In the genomic region with DNA sequence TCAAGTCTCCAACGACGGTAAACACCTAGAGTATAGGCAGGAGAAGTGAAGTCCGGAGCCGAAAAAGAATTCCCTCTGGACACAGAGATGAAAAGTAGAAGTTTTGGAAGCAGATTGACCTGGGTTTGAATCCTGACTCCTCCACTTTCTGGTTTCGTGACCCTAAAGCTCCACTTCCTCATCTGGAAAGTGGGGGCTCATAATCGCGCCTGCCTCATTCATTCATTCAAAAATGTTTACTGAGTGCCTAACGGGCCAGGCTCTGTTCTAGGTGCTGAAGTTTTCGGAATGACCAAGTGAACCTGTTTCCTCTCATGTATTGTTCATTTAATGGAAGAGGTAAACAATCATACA, we compare ENCODE assay signal across 8 cellular contexts. TPM values are rescaled to one million over a fixed set of nuclear protein-coding genes. Genes with fewer than 3 reads are reported as not detected.
DNase-seq lines count a peak whose midpoint lies in the region; ATAC-seq and TF ChIP-seq lines count a peak whose summit lies in the region.

No MANE protein-coding gene starts in this region.

- CTCF ChIA-PET in IMR-90 (lab: Yijun Ruan, JAX), result no interaction called here

- H2BK15ac ChIP-seq in IMR-90 (ENCODE audit: low read depth, low read length), result no peak overlapping the region
- H2BK15ac ChIP-seq in mesendoderm (replicated peaks; ENCODE audit: low read depth), result no peak overlapping the region

- H3K27ac Mint-ChIP-seq in activated naive CD8-positive, alpha-beta T cell treated with anti-CD3 and anti-CD28 coated beads, Interleukin-2, amount 10 ng/mL, durations not matched to agents 7 days and 5 days, result peak overlapping the region; percentile 68

- no peaks in the 10 kb centered on the region for H3K79me2 ChIP-seq in mesendoderm (ENCODE audit: control insufficient read depth, insufficient read depth, low read length)

- H2AK9ac ChIP-seq in IMR-90 (replicated peaks; ENCODE audit: low read depth, low read length, poor library complexity), result no peak overlapping the region

- H3K4ac ChIP-seq in IMR-90 (ENCODE audit: low read depth, low read length) (no peak overlapping the region), mesendoderm (ENCODE audit: low read depth, low read length) (no peak overlapping the region)

- H3K14ac ChIP-seq in IMR-90 (replicated peaks; ENCODE audit: low read depth, low read length), result no peak overlapping the region

- BruUV-seq in IMR-90 (replicated peaks; lab: Mats Ljungman, UMichigan), result no TSS peak

- no peaks in the 10 kb centered on the region for H3K36me3 Mint-ChIP-seq in activated naive CD8-positive, alpha-beta T cell treated with anti-CD3 and anti-CD28 coated beads, Interleukin-2, amount 10 ng/mL, durations not matched to agents 7 days and 5 days

- TF ChIP-seq POLR2A in IMR-90 (IDR thresholded peaks at IDR 0.05; ENCODE audit: low read depth, low read length) (no peak), uterus (IDR thresholded peaks at IDR 0.05) (no peak)

- ATAC-seq in IMR-90 (ENCODE audit: low read depth), result no peak
- ATAC-seq in activated naive CD8-positive, alpha-beta T cell treated with anti-CD3 and anti-CD28 coated beads, Interleukin-2, amount 10 ng/mL, durations not matched to agents 7 days and 5 days (ENCODE audit: low read depth), result no peak
- ATAC-seq in HG02571 (IDR thresholded peaks at IDR 0.05; ENCODE audit: unreplicated experiment), result no peak

- H4K5ac ChIP-seq in IMR-90 (ENCODE audit: low read depth, low read length), result no peak overlapping the region
- H4K5ac ChIP-seq in mesendoderm (ENCODE audit: low read length), result no peak overlapping the region

- H3K9me1 ChIP-seq in IMR-90 (ENCODE audit: insufficient read depth, low read length), result no peaks in the 10 kb centered on the region

- H2BK5ac ChIP-seq in IMR-90 (ENCODE audit: low read depth, low read length, poor library complexity, severe bottlenecking) (no peak overlapping the region), mesendoderm (ENCODE audit: low read length) (no peak overlapping the region)

- H2AFZ ChIP-seq in IMR-90 (replicated peaks; ENCODE audit: low read length, poor library complexity), result peak overlapping the region; percentile 84

- H3K9me3 ChIP-seq in IMR-90 (ENCODE audit: control insufficient read depth, insufficient read depth, low read length), result no peaks in the 10 kb centered on the region
- no peaks in the 10 kb centered on the region for H3K9me3 ChIP-seq in uterus

- in situ Hi-C loops in IMR-90 (cut with MboI; ENCODE audit: low sequenced_read_pairs), result loop anchor here (10.0 kb wide), 1 partner anchor 122 kb away; no protein-coding TSS in a partner anchor

- H3K79me1 ChIP-seq in IMR-90 (ENCODE audit: low read depth in 1 of 2, low read length in 2 of 2) (0 out of 4 replicates have a peak, but pooled peaks cover 0 to 5% of the 10 kb centered on the region in 2 experiments), mesendoderm (ENCODE audit: low read length) (no peaks in the 10 kb centered on the region)

- H3K4me3 Mint-ChIP-seq in activated naive CD8-positive, alpha-beta T cell treated with anti-CD3 and anti-CD28 coated beads, Interleukin-2, amount 10 ng/mL, durations not matched to agents 7 days and 5 days, result peak overlapping the region; percentile 82

- dilution Hi-C loops in IMR-90 (cut with HindIII; ENCODE audit: low sequenced_read_pairs, unreplicated experiment), result no loop called here

- DNase-seq in AG10803 (ENCODE audit: low read depth) (no peak), IMR-90 (no peak), mesendoderm (no peak), HK-2 (ENCODE audit: unreplicated experiment) (no peak), uterus (no peak), putamen (ENCODE audit: low spot score) (no peak)
- DNase-seq in activated naive CD8-positive, alpha-beta T cell treated with anti-CD3 and anti-CD28 coated beads, Interleukin-2, amount 10 ng/mL, durations not matched to agents 7 days and 5 days, result no peak

- POLR2A ChIA-PET in IMR-90 (lab: Charles Lee; ENCODE audit: unreplicated experiment), result no interaction called here
- POLR2A ChIA-PET in activated naive CD8-positive, alpha-beta T cell treated with anti-CD3 and anti-CD28 coated beads, Interleukin-2, amount 10 ng/mL, durations not matched to agents 7 days and 5 days (lab: Charles Lee), result interaction anchor here (0.6 to 1.4 kb wide), 7 partner anchors 18 to 177 kb away, joined by 3 to 6 read pairs (median 3); partner anchors contain the start of genes QPCTL and SNRPD2

- H4K8ac ChIP-seq in IMR-90 (ENCODE audit: low read depth in 2 of 2, low read length in 2 of 2), result peak overlapping the region; percentile 11 to 19; a peak in 1 of 4 replicates
- H4K8ac ChIP-seq in mesendoderm (ENCODE audit: low read depth, low read length), result no peak overlapping the region

- H3K18ac ChIP-seq in IMR-90 (ENCODE audit: low read depth, low read length), result no peak overlapping the region
- H3K18ac ChIP-seq in mesendoderm (ENCODE audit: low read length), result no peak overlapping the region

- intact Hi-C loops in IMR-90 (cut with micrococcal nuclease), result no loop called here
- intact Hi-C loops in uterus (cut with DNase I; ENCODE audit: low total_unique reads), result no loop called here

- no peak for TF ChIP-seq CTCF in AG10803 (conservative IDR thresholded peaks at IDR 0.05; ENCODE audit: low read length)
- no peak for TF ChIP-seq CTCF in IMR-90 (conservative IDR thresholded peaks at IDR 0.05; ENCODE audit: low read depth, low read length)
- TF ChIP-seq CTCF in uterus (IDR thresholded peaks at IDR 0.05), result no peak

- H3K56ac ChIP-seq in IMR-90 (ENCODE audit: extremely low read depth, insufficient read depth, low read length), result no peak overlapping the region
- H3K56ac ChIP-seq in mesendoderm (ENCODE audit: low read length), result no peak overlapping the region

- H2AK5ac ChIP-seq in IMR-90 (ENCODE audit: low read depth, low read length), result no peak overlapping the region
- no peak overlapping the region for H2AK5ac ChIP-seq in mesendoderm (ENCODE audit: low read length)

- no peak overlapping the region for H4K91ac ChIP-seq in IMR-90 (ENCODE audit: insufficient read depth, low read depth, low read length)

- H3K4me3 ChIP-seq in AG10803 (ENCODE audit: low read length) (peak overlapping the region; percentile 62), IMR-90 (ENCODE audit: insufficient read depth, low read depth, low read length) (peak overlapping the region; percentile 48), mesendoderm (ENCODE audit: low read length) (no peak overlapping the region), uterus (no peak overlapping the region)

- H2BK20ac ChIP-seq in IMR-90 (ENCODE audit: low read depth, low read length), result no peak overlapping the region

- H3K4me1 Mint-ChIP-seq in activated naive CD8-positive, alpha-beta T cell treated with anti-CD3 and anti-CD28 coated beads, Interleukin-2, amount 10 ng/mL, durations not matched to agents 7 days and 5 days, result peaks cover 25% of the 10 kb centered on the region

- H3K4me1 ChIP-seq in IMR-90 (ENCODE audit: control insufficient read depth, insufficient read depth, low read length), result peaks cover 9% of the 10 kb centered on the region
- peaks cover 6% of the 10 kb centered on the region for H3K4me1 ChIP-seq in mesendoderm (ENCODE audit: control insufficient read depth, low read depth, low read length)
- H3K4me1 ChIP-seq in uterus, result no peaks in the 10 kb centered on the region

- H2BK120ac ChIP-seq in IMR-90 (ENCODE audit: low read depth, low read length) (no peak overlapping the region), mesendoderm (ENCODE audit: low read depth, low read length) (no peak overlapping the region)

- H4K20me1 ChIP-seq in IMR-90 (ENCODE audit: insufficient read depth, low read length), result peaks cover 3% of the 10 kb centered on the region; the same call in 1 of the 2 replicates

- H3K36me3 ChIP-seq in IMR-90 (ENCODE audit: control insufficient read depth, insufficient read depth, low read length) (no peaks in the 10 kb centered on the region), mesendoderm (ENCODE audit: control insufficient read depth, insufficient read depth, low read length) (no peaks in the 10 kb centered on the region), uterus (no peaks in the 10 kb centered on the region)

- H3K9ac ChIP-seq in IMR-90 (ENCODE audit: low read depth, low read length), result no peak overlapping the region
- peak overlapping the region; percentile 33 for H3K9ac ChIP-seq in mesendoderm (ENCODE audit: low read length)

- no peak overlapping the region for H3K27ac ChIP-seq in IMR-90 (ENCODE audit: insufficient read depth, low read length)
- H3K27ac ChIP-seq in mesendoderm (ENCODE audit: low read depth, low read length), result no peak overlapping the region
- no peak overlapping the region for H3K27ac ChIP-seq in uterus

- no peak for TF ChIP-seq RAD21 in IMR-90 (IDR thresholded peaks at IDR 0.05; ENCODE audit: low read length)

- H3K27me3 ChIP-seq in IMR-90 (ENCODE audit: control insufficient read depth, insufficient read depth, low read length) (peaks cover 2% of the 10 kb centered on the region), mesendoderm (ENCODE audit: insufficient read depth, low read length, poor library complexity) (no peaks in the 10 kb centered on the region), uterus (peaks cover 0 to 6% of the 10 kb centered on the region in 2 donors)

- H3K9me3 Mint-ChIP-seq in activated naive CD8-positive, alpha-beta T cell treated with anti-CD3 and anti-CD28 coated beads, Interleukin-2, amount 10 ng/mL, durations not matched to agents 7 days and 5 days, result no peaks in the 10 kb centered on the region

- peaks cover 3% of the 10 kb centered on the region for H3K27me3 Mint-ChIP-seq in activated naive CD8-positive, alpha-beta T cell treated with anti-CD3 and anti-CD28 coated beads, Interleukin-2, amount 10 ng/mL, durations not matched to agents 7 days and 5 days

- H3K4me2 ChIP-seq in IMR-90 (ENCODE audit: low read depth, low read length), result peak overlapping the region; percentile 67
- no peak overlapping the region for H3K4me2 ChIP-seq in mesendoderm (ENCODE audit: low read length)

- no CpG with 5 or more reads among the region's 9 CpGs for WGBS in IMR-90 (ENCODE audit: extremely low coverage in 2 of 2, insufficient read length in 1 of 2), 2 experiments
- no CpG with 5 or more reads among the region's 9 CpGs for WGBS in mesendoderm (ENCODE audit: extremely low coverage, insufficient coverage, low lambda C conversion rate)

- H3K23ac ChIP-seq in IMR-90 (ENCODE audit: low read depth, low read length) (no peak overlapping the region), mesendoderm (ENCODE audit: low read length) (no peak overlapping the region)

RNA-seq across cellular contexts. Expression of gene EML2, which starts 7.1 kb away (rescaled TPM):
- total RNA-seq in IMR-90 (2012; rRNA removed) (11.1 and 11.8 TPM in 2 replicates), uterus (10 to 100 TPM in 2 of 4 donors, 1 to 10 TPM in 2; 1.2 to 18.4 (median 11.6) TPM)
- polyA plus RNA-seq in IMR-90 (2012; rRNA removed), result 25.3 and 26.0 TPM in 2 replicates
- 16.1 and 17.7 TPM in 2 replicates for polyA plus RNA-seq in IMR-90 (2012; cell fraction: cytosol; rRNA removed)
- polyA plus RNA-seq in IMR-90 (2012; cell fraction: nucleus; rRNA removed; ENCODE audit: low replicate concordance), result 126 and 168 TPM in 2 replicates
- 10 to 100 TPM; 93.1 to 94.2 TPM for total RNA-seq in activated naive CD8-positive, alpha-beta T cell treated with anti-CD3 and anti-CD28 coated beads, Interleukin-2, amount 10 ng/mL, durations not matched to agents 7 days and 5 days
- polyA plus RNA-seq in mesendoderm (2013, experiment 1 of 2), result 5.3 TPM
- polyA plus RNA-seq in mesendoderm (2013, experiment 2 of 2), result 5.6 TPM

RNA-seq across cellular contexts. Expression of gene GIPR, which starts 21.7 kb away (rescaled TPM):
- total RNA-seq in IMR-90 (2012; rRNA removed), result 0.18 and 0.28 TPM in 2 replicates
- 0.63 and 1.2 TPM in 2 replicates for polyA plus RNA-seq in IMR-90 (2012; rRNA removed)
- 0.35 and 0.55 TPM in 2 replicates for polyA plus RNA-seq in IMR-90 (2012; cell fraction: cytosol; rRNA removed)
- 13.9 and 14.7 TPM in 2 replicates for polyA plus RNA-seq in IMR-90 (2012; cell fraction: nucleus; rRNA removed; ENCODE audit: low replicate concordance)
- total RNA-seq in activated naive CD8-positive, alpha-beta T cell treated with anti-CD3 and anti-CD28 coated beads, Interleukin-2, amount 10 ng/mL, durations not matched to agents 7 days and 5 days, result 10 to 100 TPM; 18.4 to 19.3 TPM
- 0.07 TPM for polyA plus RNA-seq in mesendoderm (2013, experiment 1 of 2)
- 0.10 TPM for polyA plus RNA-seq in mesendoderm (2013, experiment 2 of 2)
- total RNA-seq in uterus, result under 1 TPM in 1 of 4 donors, not detected in 3; 0.98 TPM

RNA-seq across cellular contexts. Expression of gene GPR4, which starts 44.3 kb away (rescaled TPM):
- total RNA-seq in IMR-90 (2012; rRNA removed), result not detected in 2 replicates
- polyA plus RNA-seq in IMR-90 (2012; rRNA removed), result 0.02 and 0.04 TPM in 2 replicates
- 0.02 and 0.07 TPM in 2 replicates for polyA plus RNA-seq in IMR-90 (2012; cell fraction: cytosol; rRNA removed)
- 0.16 and 0.17 TPM in 2 replicates for polyA plus RNA-seq in IMR-90 (2012; cell fraction: nucleus; rRNA removed; ENCODE audit: low replicate concordance)
- not detected for total RNA-seq in activated naive CD8-positive, alpha-beta T cell treated with anti-CD3 and anti-CD28 coated beads, Interleukin-2, amount 10 ng/mL, durations not matched to agents 7 days and 5 days
- 0.14 TPM for polyA plus RNA-seq in mesendoderm (2013, experiment 1 of 2)
- 0.10 TPM for polyA plus RNA-seq in mesendoderm (2013, experiment 2 of 2)
- total RNA-seq in uterus, result 10 to 100 TPM in 1 of 4 donors, 1 to 10 TPM in 2, under 1 TPM in 1; 0.62 to 13.5 (median 6.6) TPM

RNA-seq across cellular contexts. Expression of gene SNRPD2, which starts 45.4 kb away (rescaled TPM):
- total RNA-seq in IMR-90 (2012; rRNA removed), result 877 and 974 TPM in 2 replicates
- polyA plus RNA-seq in IMR-90 (2012; rRNA removed), result 587 and 623 TPM in 2 replicates
- 388 and 831 TPM in 2 replicates for polyA plus RNA-seq in IMR-90 (2012; cell fraction: cytosol; rRNA removed)
- polyA plus RNA-seq in IMR-90 (2012; cell fraction: nucleus; rRNA removed; ENCODE audit: low replicate concordance), result 88.5 and 316 TPM in 2 replicates
- 100 to 1,000 TPM; 520 to 523 TPM for total RNA-seq in activated naive CD8-positive, alpha-beta T cell treated with anti-CD3 and anti-CD28 coated beads, Interleukin-2, amount 10 ng/mL, durations not matched to agents 7 days and 5 days
- polyA plus RNA-seq in mesendoderm (2013, experiment 1 of 2), result 2,012 TPM
- 2,008 TPM for polyA plus RNA-seq in mesendoderm (2013, experiment 2 of 2)
- total RNA-seq in uterus, result 100 to 1,000 TPM in 3 of 4 donors, 10 to 100 TPM in 1; 96.0 to 386 (median 310) TPM

RNA-seq across cellular contexts. Expression of gene QPCTL, which starts 46.1 kb away (rescaled TPM):
- total RNA-seq in IMR-90 (2012; rRNA removed), result 6.6 and 7.8 TPM in 2 replicates
- 11.5 and 12.1 TPM in 2 replicates for polyA plus RNA-seq in IMR-90 (2012; rRNA removed)
- 7.4 and 10.5 TPM in 2 replicates for polyA plus RNA-seq in IMR-90 (2012; cell fraction: cytosol; rRNA removed)
- 14.3 and 20.0 TPM in 2 replicates for polyA plus RNA-seq in IMR-90 (2012; cell fraction: nucleus; rRNA removed; ENCODE audit: low replicate concordance)
- 1 to 10 TPM; 9.3 to 9.7 TPM for total RNA-seq in activated naive CD8-positive, alpha-beta T cell treated with anti-CD3 and anti-CD28 coated beads, Interleukin-2, amount 10 ng/mL, durations not matched to agents 7 days and 5 days
- 9.4 TPM for polyA plus RNA-seq in mesendoderm (2013, experiment 1 of 2)
- polyA plus RNA-seq in mesendoderm (2013, experiment 2 of 2), result 9.6 TPM
- total RNA-seq in uterus, result 10 to 100 TPM in 1 of 4 donors, 1 to 10 TPM in 2, not detected in 1; 6.5 to 18.2 (median 9.5) TPM

Comparison
In these comparisons a context has a peak if more than half of its experiments do, and no peak if none do; other contexts are left out.
1. H3K4me3 ChIP-seq: peak in AG10803 (single experiment) and IMR-90 (single experiment); none in mesendoderm (single experiment) and uterus (0 of 2).
2. RNA of gene GIPR, which starts 21.7 kb away (total RNA-seq): 18.4 to 19.3 TPM in activated naive CD8-positive, alpha-beta T cell treated with anti-CD3 and anti-CD28 coated beads, Interleukin-2, amount 10 ng/mL, durations not matched to agents 7 days and 5 days; 0.18 to 0.28 TPM in IMR-90 and 0.98 TPM in uterus; every median in the first group is over 4 times any median in the second.